In the genomic region with DNA sequence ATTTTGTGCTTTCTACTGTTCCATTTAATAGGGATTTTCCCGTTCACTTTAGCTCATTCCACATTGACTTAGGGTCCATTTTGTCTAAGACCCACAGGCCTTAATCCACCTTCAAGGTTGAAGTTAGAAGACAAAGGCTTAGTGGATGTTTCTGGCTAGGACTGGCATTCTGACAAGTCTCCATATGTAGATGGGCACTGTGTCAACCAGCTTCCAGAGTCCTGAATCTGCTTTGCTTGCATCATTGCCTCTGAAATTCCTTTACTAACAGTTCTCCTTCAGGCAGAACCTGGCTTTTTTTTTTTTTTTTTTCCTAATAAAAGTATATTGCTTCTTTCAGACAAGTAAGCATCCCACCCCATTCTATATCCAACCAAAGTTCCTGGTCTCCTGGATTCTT, we compare ENCODE assay signal across 11 cellular contexts.
DNase-seq lines count a peak whose midpoint lies in the region; ATAC-seq and TF ChIP-seq lines count a peak whose summit lies in the region.
"Had no signal": no experiment of that assay in that cellular context is flagged by ENCODE, and none has a peak within 500 bp of the region (broad histone marks: within the 10 kb centered on the region; RNA-seq: fewer than 3 reads in every experiment).

No MANE protein-coding gene starts in this region.

- H3K4me1 ChIP-seq in adipocyte (ENCODE audit: control insufficient read depth, insufficient read depth, low read length), result peaks cover 22% of the 10 kb centered on the region
- H3K4me1 ChIP-seq in upper lobe of right lung, result peaks cover 22% of the 10 kb centered on the region

- H3K9me3 ChIP-seq in adipocyte (ENCODE audit: control insufficient read depth, low read length) (no peaks in the 10 kb centered on the region), upper lobe of right lung (no peaks in the 10 kb centered on the region)

- H3K36me3 ChIP-seq in adipocyte (ENCODE audit: control insufficient read depth, insufficient read depth, low read length, severe bottlenecking), result no peaks in the 10 kb centered on the region
- H3K36me3 ChIP-seq in kidney epithelial cell (ENCODE audit: control insufficient read depth, insufficient read depth, low read length), result no peaks in the 10 kb centered on the region
- no peaks in the 10 kb centered on the region for H3K36me3 ChIP-seq in upper lobe of right lung

- DNase-seq in A172 (ENCODE audit: low spot score) (peak; percentile 40), EL (peak; percentile 71), adipocyte (ENCODE audit: low read depth) (peak; percentile 80), kidney epithelial cell (ENCODE audit: low read depth) (peak; percentile 55), NOMO-1 treated with dmso at 0.1 percent for 144 hours (lab: John Stamatoyannopoulos, UW; ENCODE audit: unreplicated experiment) (no peak), GM13976 (ENCODE audit: low spot score) (no peak), upper lobe of right lung (no peak)
- DNase-seq: NCI-H1048; stimulated activated CD4-positive, alpha-beta T cell treated with anti-CD3 and anti-CD28 coated beads, Interleukin-1b, Interleukin-23, amount 100 ng/mL, for 48 hours had no signal

- H3K9ac ChIP-seq in adipocyte (ENCODE audit: low read length), result peak overlapping the region; percentile 47

- in situ Hi-C loops in GM13976 (cut with MboI; ENCODE audit: low sequenced_read_pairs, unreplicated experiment), result no loop called here

- H3K27me3 ChIP-seq in adipocyte (replicated peaks; ENCODE audit: control insufficient read depth, insufficient read depth, low read length) (peaks cover 8% of the 10 kb centered on the region), kidney epithelial cell (ENCODE audit: control insufficient read depth, insufficient read depth, low read length) (no peaks in the 10 kb centered on the region), upper lobe of right lung (no peaks in the 10 kb centered on the region)

- H3K27ac ChIP-seq in upper lobe of right lung, result no peak overlapping the region

- intact Hi-C loops in upper lobe of right lung (cut with DNase I), result no loop called here

- TF ChIP-seq CTCF in kidney epithelial cell (IDR thresholded peaks at IDR 0.05; ENCODE audit: insufficient read depth, low read length, poor library complexity, severe bottlenecking), result no peak
- no peak for TF ChIP-seq CTCF in GM13976 (IDR thresholded peaks at IDR 0.05; ENCODE audit: borderline replicate concordance, control extremely low read depth, extremely low read depth, insufficient read depth, missing control alignments)
- TF ChIP-seq CTCF in upper lobe of right lung (IDR thresholded peaks at IDR 0.05), result no peak

- ATAC-seq in GM18909 (IDR thresholded peaks at IDR 0.05; ENCODE audit: poor library complexity, unreplicated experiment), result no peak
- ATAC-seq in upper lobe of right lung, result no peak
- ATAC-seq: HCT116 had no signal

- peak overlapping the region; percentile 61 for H3K4me3 ChIP-seq in adipocyte (ENCODE audit: low read length)
- no peak overlapping the region for H3K4me3 ChIP-seq in kidney epithelial cell (ENCODE audit: low read depth, low read length)
- H3K4me3 ChIP-seq in upper lobe of right lung, result no peak overlapping the region

Comparison
In these comparisons a context has a peak if more than half of its experiments do, and no peak if none do; other contexts are left out.
1. DNase-seq: peak in A172 (single experiment), EL (single experiment), adipocyte (single experiment) and kidney epithelial cell (single experiment); none in NOMO-1 treated with dmso at 0.1 percent for 144 hours (single experiment), GM13976 (single experiment) and upper lobe of right lung (single experiment).